Comparison of ENCODE assay signal across 35 cellular contexts in the genomic region with DNA sequence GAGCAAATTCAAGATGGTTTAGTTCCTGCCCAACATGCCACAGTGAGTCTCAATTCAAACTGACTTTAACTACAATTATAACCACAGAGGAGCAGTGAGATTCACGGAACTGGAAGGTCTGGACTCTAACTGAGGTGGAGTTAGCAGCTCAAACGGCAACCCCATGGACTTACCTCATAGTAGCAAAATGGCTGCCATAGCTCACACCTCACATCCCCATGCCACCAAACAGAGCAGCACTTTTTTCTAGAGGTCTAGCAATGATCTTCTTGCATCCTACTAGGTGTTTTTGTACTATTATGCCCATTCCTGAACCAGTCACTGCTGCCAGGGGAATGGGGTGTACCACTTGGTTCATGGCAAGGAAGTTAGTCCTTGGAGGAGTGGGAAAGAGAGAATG.
"Had no signal": no experiment of that assay in that cellular context is flagged by ENCODE, and none has a peak within 500 bp of the region (broad histone marks: within the 10 kb centered on the region; RNA-seq: fewer than 3 reads in every experiment).

No MANE protein-coding gene starts in this region.

- H3K9me3 ChIP-seq: MG63 had no signal

- H3K27me3 ChIP-seq: MG63 had no signal

- H3K4me3 ChIP-seq: MG63 had no signal

- DNase-seq: Karpas-422, Kasumi-1, MG63, MM.1S, MV-4-11, NCI-H1048, NCI-H1092, NCI-H1092 treated with DMSO at 0.1 percent for 48 hours, NCI-H1105, NCI-H1105 treated with DMSO at 0.1 percent for 48 hours, NCI-H1417, NCI-H1417 treated with DMSO at 0.1 percent for 48 hours, NCI-H1436, NCI-H1436 treated with DMSO at 0.1 percent for 48 hours, NCI-H146, NCI-H1694, NCI-H1694 treated with DMSO at 0.1 percent for 48 hours, NCI-H187, NCI-H187 treated with DMSO at 0.1 percent for 48 hours, NCI-H1930, NCI-H2029, NCI-H2029 treated with DMSO at 0.1 percent for 48 hours, NCI-H2081, NCI-H2081 treated with DMSO at 0.1 percent for 48 hours, NCI-H2107, NCI-H2171, NCI-H2171 treated with DMSO at 0.1 percent for 48 hours, NCI-H2227 treated with DMSO at 0.1 percent for 48 hours, NCI-H226, NCI-H345, NCI-H446, NCI-H446 treated with DMSO at 0.1 percent for 48 hours, NCI-H510A, NCI-H510A treated with DMSO at 0.1 percent for 48 hours, NCI-H524 had no signal

- H3K36me3 ChIP-seq: MG63 had no signal
